In genomic region chr19:29128203-29128602, GRCh38 we compare ENCODE assay signal across 29 cellular contexts.
DNase-seq lines count a peak whose midpoint lies in the region; ATAC-seq, FAIRE-seq and TF ChIP-seq lines count a peak whose summit lies in the region.
"Had no signal": no experiment of that assay in that cellular context is flagged by ENCODE, and none has a peak within 500 bp of the region (broad histone marks: within the 10 kb centered on the region; RNA-seq: fewer than 3 reads in every experiment).

No MANE protein-coding gene starts in this region.

- H2BK12ac ChIP-seq in H1 (ENCODE audit: low read depth, low read length) (no peak overlapping the region), neuronal stem cell (ENCODE audit: low read length) (no peak overlapping the region)

- no peak overlapping the region for H3K56ac ChIP-seq in H1 (replicated peaks; ENCODE audit: insufficient read length, low read depth, low read length)

- POLR2A ChIA-PET in HepG2 (lab: Yijun Ruan, JAX) = no interaction called here
- POLR2A ChIA-PET in H1 (lab: Charles Lee; ENCODE audit: partially characterized antibody) = no interaction called here

- peaks cover 12% of the 10 kb centered on the region for H3K9me3 Mint-ChIP-seq in activated T-cell treated with anti-CD3 and anti-CD28 coated beads, Interleukin-2, amount 50 U/mL, for 4 hours

- TF ChIP-seq POLR2A in HepG2 (IDR thresholded peaks at IDR 0.05; ENCODE audit: insufficient read depth in 1 of 2, low read depth in 2 of 2, low read length in 2 of 2) (no peak), right lobe of liver (IDR thresholded peaks at IDR 0.05) (no peak), H1 (IDR thresholded peaks at IDR 0.05; ENCODE audit: control extremely low read depth in 1 of 2, low read depth in 2 of 2, low read length in 2 of 2) (no peak)

- ATAC-seq in HepG2 (no peak), right lobe of liver (no peak), esophagus mucosa (no peak), HG03108 (IDR thresholded peaks at IDR 0.05; ENCODE audit: unreplicated experiment) (no peak)
- ATAC-seq in activated T-cell treated with anti-CD3 and anti-CD28 coated beads, Interleukin-2, amount 50 U/mL, for 4 hours = no peak
- ATAC-seq: A549, GM12878 had no signal

- no peaks in the 10 kb centered on the region for H4K20me1 ChIP-seq in HepG2 (ENCODE audit: insufficient read depth, low read length)
- H4K20me1 ChIP-seq in H1 (replicated peaks in 1 of 2; ENCODE audit: control insufficient read depth in 1 of 2, insufficient read depth in 2 of 2, low read length in 2 of 2) = no peaks in the 10 kb centered on the region
- H4K20me1 ChIP-seq: BLaER1 had no signal

- no peak overlapping the region for H3K18ac ChIP-seq in H1 (ENCODE audit: extremely low read depth, low read length)
- peak overlapping the region; percentile 13 for H3K18ac ChIP-seq in neuronal stem cell (ENCODE audit: low read length)

- no peak overlapping the region for H3K4me3 Mint-ChIP-seq in activated T-cell treated with anti-CD3 and anti-CD28 coated beads, Interleukin-2, amount 50 U/mL, for 4 hours
- H3K4me3 Mint-ChIP-seq: CD14-positive monocyte; CD4-positive, alpha-beta memory T cell; CD4-positive, CD25-positive, alpha-beta regulatory T cell; CD8-positive, alpha-beta memory T cell had no signal

- FAIRE-seq in HepG2 (lab: Jason Lieb, UNC) (no peak), H1 (lab: Jason Lieb, UNC) (no peak), urothelium cell line (lab: Jason Lieb, UNC) (peak; percentile 94)
- FAIRE-seq: A549, GM12878, GM12892, GM18507, GM19239 had no signal

- WGBS in HepG2 (ENCODE audit: low lambda C conversion rate) = 16% methylated on average over 8 of the region's 8 CpGs
- 79% methylated on average over 8 of the region's 8 CpGs for WGBS in right lobe of liver (ENCODE audit: insufficient coverage, low coverage, low lambda C conversion rate, missing lambda C conversion rate)
- 85% methylated on average over 8 of the region's 8 CpGs; no CpG with 5 or more reads in 1 of the 2 experiments for WGBS in H1 (ENCODE audit: extremely low coverage in 1 of 2, insufficient coverage in 1 of 2, insufficient read length in 1 of 2, insufficient replicate concordance in 2 of 2, low coverage in 1 of 2, low lambda C conversion rate in 2 of 2, missing lambda C conversion rate in 1 of 2), 2 experiments
- no CpG with 5 or more reads among the region's 8 CpGs for WGBS in neuronal stem cell (ENCODE audit: extremely low coverage in 2 of 2, insufficient read length in 2 of 2, insufficient replicate concordance in 1 of 2), 2 donors

- H3K23ac ChIP-seq in H1 (ENCODE audit: insufficient read length) (no peak overlapping the region), neuronal stem cell (ENCODE audit: low read depth, low read length, poor library complexity) (peak overlapping the region; percentile 93)

- peaks cover 3% of the 10 kb centered on the region for H3K36me3 Mint-ChIP-seq in activated T-cell treated with anti-CD3 and anti-CD28 coated beads, Interleukin-2, amount 50 U/mL, for 4 hours (ENCODE audit: insufficient read depth)
- H3K36me3 Mint-ChIP-seq: CD14-positive monocyte; CD4-positive, alpha-beta memory T cell; CD4-positive, CD25-positive, alpha-beta regulatory T cell; CD8-positive, alpha-beta memory T cell had no signal

- intact Hi-C loops in HepG2 (cut with micrococcal nuclease; ENCODE audit: unreplicated experiment) (no loop called here), right lobe of liver (cut with DNase I) (no loop called here)

- no peak overlapping the region for H2BK5ac ChIP-seq in H1 (ENCODE audit: low read depth, low read length)
- H2BK5ac ChIP-seq in neuronal stem cell (ENCODE audit: low read length) = no peak overlapping the region

- H3K4me3 ChIP-seq in HepG2 (replicated peaks in 1 of 3; ENCODE audit: insufficient read depth in 1 of 3, low read depth in 2 of 3, low read length in 3 of 3) (no peak overlapping the region), right lobe of liver (no peak overlapping the region), H1 (ENCODE audit: extremely low read depth in 1 of 4, insufficient read depth in 2 of 4, low read depth in 3 of 4, low read length in 4 of 4) (no peak overlapping the region), neuronal stem cell (ENCODE audit: low read length in 2 of 2) (no peak overlapping the region)
- H3K4me3 ChIP-seq: A549, BLaER1, GM12878 had no signal

- in situ Hi-C loops in HepG2 (cut with HindIII; ENCODE audit: extremely low pct_ligation_motif_present, low pct_unique_long_range_greater_than_20kb) = no loop called here

- DNase-seq in HepG2 (ENCODE audit: low spot score) (no peak), right lobe of liver (no peak), H1 (ENCODE audit: low read depth in 1 of 2, low spot score in 2 of 2) (no peak), neuronal stem cell (ENCODE audit: low spot score) (no peak), urothelium cell line (ENCODE audit: low spot score) (no peak)
- no peak for DNase-seq in activated T-cell treated with anti-CD3 and anti-CD28 coated beads, Interleukin-2, amount 50 U/mL, for 4 hours
- DNase-seq: BE2C; C1 segment of cervical spinal cord; CD4-positive, alpha-beta memory T cell; CD4-positive, CD25-positive, alpha-beta regulatory T cell; CD8-positive, alpha-beta memory T cell; COR-L47; DMS 273 treated with DMSO at 0.1 percent for 48 hours; DMS153; DMS53; DMS79; DND-41; EL; GDM1 had no signal

- H3K27ac ChIP-seq in HepG2 (ENCODE audit: extremely low read length, insufficient read depth, low read length) = no peak overlapping the region
- H3K27ac ChIP-seq in right lobe of liver = no peak overlapping the region
- H3K27ac ChIP-seq in H1 (ENCODE audit: low read depth, low read length) = no peak overlapping the region
- H3K27ac ChIP-seq in neuronal stem cell (replicated peaks; ENCODE audit: low read length) = no peak overlapping the region
- H3K27ac ChIP-seq: 22Rv1, A549, BLaER1 had no signal

- H2AFZ ChIP-seq in HepG2 (ENCODE audit: low read length) = no peak overlapping the region
- H2AFZ ChIP-seq in H1 (ENCODE audit: low read length) = no peak overlapping the region
- H2AFZ ChIP-seq in neuronal stem cell (ENCODE audit: low read length) = no peak overlapping the region

- TF ChIP-seq CTCF in HepG2 (CRISPR knock-in tag; IDR thresholded peaks at IDR 0.05) (no peak), right lobe of liver (IDR thresholded peaks at IDR 0.05) (no peak), H1 (IDR thresholded peaks at IDR 0.05; ENCODE audit: control extremely low read depth in 1 of 3, insufficient read depth in 1 of 3, low read depth in 1 of 3, low read length in 3 of 3) (no peak)

- CTCF ChIA-PET in HepG2 (lab: Yijun Ruan, JAX; ENCODE audit: low intra/inter-chr PET ratio, low total read pairs) = no interaction called here
- CTCF ChIA-PET in H1 (lab: Charles Lee; ENCODE audit: partially characterized antibody) = no interaction called here

- no peak overlapping the region for H3K4me2 ChIP-seq in HepG2 (ENCODE audit: low read depth, low read length)
- no peak overlapping the region for H3K4me2 ChIP-seq in H1 (ENCODE audit: insufficient read depth in 1 of 2, low read depth in 2 of 2, low read length in 2 of 2)
- H3K4me2 ChIP-seq in neuronal stem cell (ENCODE audit: insufficient read depth, low read length, poor library complexity, severe bottlenecking) = no peak overlapping the region
- H3K4me2 ChIP-seq: A549, BLaER1 had no signal

- H3K4me1 Mint-ChIP-seq in activated T-cell treated with anti-CD3 and anti-CD28 coated beads, Interleukin-2, amount 50 U/mL, for 4 hours (ENCODE audit: low read depth) = no peaks in the 10 kb centered on the region
- H3K4me1 Mint-ChIP-seq: CD14-positive monocyte; CD4-positive, alpha-beta memory T cell; CD4-positive, CD25-positive, alpha-beta regulatory T cell; CD8-positive, alpha-beta memory T cell had no signal

- no peaks in the 10 kb centered on the region for H3K36me3 ChIP-seq in HepG2 (replicated peaks in 1 of 2; ENCODE audit: control insufficient read depth in 1 of 2, insufficient read depth in 2 of 2, low read length in 2 of 2)
- H3K36me3 ChIP-seq in right lobe of liver = no peaks in the 10 kb centered on the region
- no peaks in the 10 kb centered on the region for H3K36me3 ChIP-seq in H1 (ENCODE audit: control insufficient read depth in 2 of 4, insufficient read depth in 4 of 4, low read length in 3 of 4)
- H3K36me3 ChIP-seq in neuronal stem cell (replicated peaks in 1 of 2; ENCODE audit: control insufficient read depth in 2 of 2, insufficient read depth in 2 of 2, low read length in 2 of 2) = no peaks in the 10 kb centered on the region
- H3K36me3 ChIP-seq: BE2C, BLaER1 had no signal

- H4K91ac ChIP-seq in H1 (replicated peaks; ENCODE audit: insufficient read length, low read length) (no peak overlapping the region), neuronal stem cell (ENCODE audit: low read depth, low read length, poor library complexity) (peak overlapping the region; percentile 58)

- H3K9ac ChIP-seq in HepG2 (ENCODE audit: insufficient read depth, low read depth, low read length) (no peak overlapping the region), H1 (replicated peaks in 1 of 4; ENCODE audit: extremely low read depth in 1 of 4, low read depth in 3 of 4, low read length in 3 of 4) (no peak overlapping the region), neuronal stem cell (ENCODE audit: low read depth, low read length, poor library complexity) (peak overlapping the region; percentile 33)
- H3K9ac ChIP-seq: BLaER1 had no signal

- no peak overlapping the region for H4K5ac ChIP-seq in H1 (ENCODE audit: insufficient read length, low read depth, low read length)

- TF ChIP-seq EP300 in HepG2 (IDR thresholded peaks at IDR 0.05; ENCODE audit: low read depth in 2 of 2, low read length in 2 of 2) (no peak), HepG2 (CRISPR knock-in tag; IDR thresholded peaks at IDR 0.05; ENCODE audit: borderline replicate concordance) (no peak), H1 (IDR thresholded peaks at IDR 0.05; ENCODE audit: borderline replicate concordance in 1 of 2, low read depth in 2 of 2, low read length in 2 of 2) (no peak)

- H4K8ac ChIP-seq in H1 (ENCODE audit: extremely low read depth, insufficient read depth, low read length) (no peak overlapping the region), neuronal stem cell (ENCODE audit: low read depth, low read length) (no peak overlapping the region)

- peaks cover 2% of the 10 kb centered on the region for H3K27me3 Mint-ChIP-seq in activated T-cell treated with anti-CD3 and anti-CD28 coated beads, Interleukin-2, amount 50 U/mL, for 4 hours (ENCODE audit: low read depth)
- H3K27me3 Mint-ChIP-seq: CD4-positive, CD25-positive, alpha-beta regulatory T cell had no signal

- H2AK5ac ChIP-seq in H1 (ENCODE audit: low read depth, low read length) (peak overlapping the region; percentile 83; the same call in 1 of the 2 replicates), neuronal stem cell (ENCODE audit: low read depth, low read length) (peak overlapping the region; percentile 34)

- no peaks in the 10 kb centered on the region for H3K79me1 ChIP-seq in H1 (ENCODE audit: low read depth, low read length)
- H3K79me1 ChIP-seq in neuronal stem cell (ENCODE audit: low read depth, low read length) = no peaks in the 10 kb centered on the region

- no peak overlapping the region for H2BK15ac ChIP-seq in H1 (ENCODE audit: low read length)
- H2BK15ac ChIP-seq in neuronal stem cell (ENCODE audit: low read length) = no peak overlapping the region

- H3K23me2 ChIP-seq in H1 (ENCODE audit: low read depth, low read length) = peaks cover 3% of the 10 kb centered on the region

- no peaks in the 10 kb centered on the region for H3K79me2 ChIP-seq in HepG2 (ENCODE audit: insufficient read depth, low read length)
- no peaks in the 10 kb centered on the region for H3K79me2 ChIP-seq in H1 (ENCODE audit: control insufficient read depth in 1 of 2, insufficient read depth in 2 of 2, low read length in 2 of 2)

- H2BK120ac ChIP-seq in H1 (replicated peaks; ENCODE audit: low read depth, low read length) (no peak overlapping the region), neuronal stem cell (ENCODE audit: low read depth, low read length) (no peak overlapping the region)

- H3K4me1 ChIP-seq in HepG2 (ENCODE audit: insufficient read depth, low read length) (no peaks in the 10 kb centered on the region), right lobe of liver (no peaks in the 10 kb centered on the region), H1 (replicated peaks in 1 of 4; ENCODE audit: control insufficient read depth in 3 of 4, insufficient read depth in 4 of 4, low read length in 3 of 4) (no peaks in the 10 kb centered on the region), neuronal stem cell (ENCODE audit: control insufficient read depth in 2 of 2, insufficient read depth in 1 of 2, low read depth in 1 of 2, low read length in 2 of 2) (no peaks in the 10 kb centered on the region)
- H3K4me1 ChIP-seq: A549, BE2C, BLaER1 had no signal

- no peaks in the 10 kb centered on the region; a peak in 1 of 5 replicates for H3K27me3 ChIP-seq in HepG2 (ENCODE audit: control insufficient read depth in 1 of 2, insufficient read depth in 2 of 2, low read length in 2 of 2)
- no peaks in the 10 kb centered on the region for H3K27me3 ChIP-seq in right lobe of liver
- H3K27me3 ChIP-seq in H1 (replicated peaks in 1 of 4; ENCODE audit: control insufficient read depth in 3 of 4, extremely low read depth in 1 of 4, insufficient read depth in 3 of 4, low read length in 3 of 4) = no peaks in the 10 kb centered on the region
- peaks cover 0 to 8% (median 0%) of the 10 kb centered on the region in 3 experiments for H3K27me3 ChIP-seq in neuronal stem cell (ENCODE audit: control insufficient read depth in 3 of 3, insufficient read depth in 3 of 3, low read depth in 1 of 3, low read length in 3 of 3)
- H3K27me3 ChIP-seq: BE2C, BLaER1 had no signal

- H2BK20ac ChIP-seq in H1 (ENCODE audit: low read length) = no peak overlapping the region

- H3K4ac ChIP-seq in H1 (replicated peaks; ENCODE audit: insufficient read length, low read depth, low read length) (no peak overlapping the region), neuronal stem cell (ENCODE audit: low read length) (no peak overlapping the region)

- H3K14ac ChIP-seq in H1 (ENCODE audit: insufficient read length) (no peak overlapping the region), neuronal stem cell (ENCODE audit: low read length) (peak overlapping the region; percentile 47)

- no peak for TF ChIP-seq RAD21 in HepG2 (CRISPR knock-in tag; IDR thresholded peaks at IDR 0.05)
- TF ChIP-seq RAD21 in H1 (IDR thresholded peaks at IDR 0.05 in 1 of 2, conservative IDR thresholded peaks at IDR 0.05 in 1 of 2; ENCODE audit: low read depth in 2 of 2, low read length in 2 of 2) = no peak

- no TSS peak for BruUV-seq in HepG2 (replicated peaks; lab: Mats Ljungman, UMichigan)

- H3K9me3 ChIP-seq in HepG2 (ENCODE audit: low read length) = peaks cover 88% of the 10 kb centered on the region
- H3K9me3 ChIP-seq in right lobe of liver = no peaks in the 10 kb centered on the region
- peaks cover 24 to 33% of the 10 kb centered on the region in 2 experiments for H3K9me3 ChIP-seq in H1 (ENCODE audit: insufficient read depth in 2 of 2, low read depth in 1 of 2, low read length in 1 of 2)
- H3K9me3 ChIP-seq in neuronal stem cell (replicated peaks in 1 of 2; ENCODE audit: control insufficient read depth in 2 of 2, insufficient read depth in 1 of 2, low read depth in 1 of 2, low read length in 2 of 2) = peaks cover 0 to 17% of the 10 kb centered on the region in 2 donors
- H3K9me3 ChIP-seq: BE2C had no signal
